19 cellular contexts compared by ENCODE assay signal in the genomic region with DNA sequence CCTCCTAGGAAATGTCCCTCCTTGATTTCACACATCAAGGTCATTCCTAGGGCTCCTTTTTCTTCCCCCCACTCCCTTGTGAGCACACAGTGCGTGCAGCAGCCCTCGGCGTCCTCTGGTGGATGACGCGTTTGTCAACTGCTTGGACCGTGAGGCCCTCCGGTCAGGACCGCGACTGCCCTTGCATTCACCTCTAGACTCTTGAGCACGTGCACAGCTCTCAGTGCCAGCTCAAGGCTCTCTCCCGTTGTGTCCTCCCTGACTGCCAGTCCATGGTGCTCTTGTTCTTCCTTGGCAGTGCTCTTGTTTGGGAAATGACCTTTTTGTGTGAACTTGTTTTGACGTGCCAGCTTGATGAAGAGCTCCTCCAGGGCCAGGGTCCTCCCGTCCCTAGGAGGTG.
"Had no signal": no experiment of that assay in that cellular context is flagged by ENCODE, and none has a peak within 500 bp of the region (broad histone marks: within the 10 kb centered on the region; RNA-seq: fewer than 3 reads in every experiment).

No MANE protein-coding gene starts in this region.

- H3K4me3 ChIP-seq: ascending aorta, gastrocnemius medialis, prostate gland, suprapubic skin had no signal

- H3K27me3 ChIP-seq: ascending aorta, gastrocnemius medialis, suprapubic skin had no signal

- H3K9me3 ChIP-seq: ascending aorta, gastrocnemius medialis, prostate gland, suprapubic skin had no signal

- H3K27ac ChIP-seq: ascending aorta, epithelial cell of prostate, gastrocnemius medialis, prostate gland, suprapubic skin had no signal

- H3K4me3 Mint-ChIP-seq: activated naive CD8-positive, alpha-beta T cell treated with anti-CD3 and anti-CD28 coated beads, Interleukin-2, amount 10 ng/mL, durations not matched to agents 7 days and 5 days; activated T-cell treated with anti-CD3 and anti-CD28 coated beads, Interleukin-2, amount 50 U/mL, for 24 hours; memory B cell; natural killer cell had no signal

- ATAC-seq: gastrocnemius medialis; natural killer cell; stimulated activated naive CD8-positive, alpha-beta T cell treated with anti-CD3 and anti-CD28 coated beads, Interleukin-15, Interleukin-2, amounts not matched to agents 100 U/mL and 50 U/mL, for 24 hours had no signal

- H3K36me3 ChIP-seq: ascending aorta, gastrocnemius medialis, prostate gland, suprapubic skin had no signal

- H3K36me3 Mint-ChIP-seq: activated naive CD8-positive, alpha-beta T cell treated with anti-CD3 and anti-CD28 coated beads, Interleukin-2, amount 10 ng/mL, durations not matched to agents 7 days and 5 days; memory B cell; natural killer cell had no signal

- DNase-seq: activated CD4-positive, alpha-beta T cell treated with anti-CD3 and anti-CD28 coated beads, Interleukin-2, amount 50 U/mL, for 4 hours; activated CD4-positive, CD25-positive, alpha-beta regulatory T cell treated with anti-CD3 and anti-CD28 coated beads, Interleukin-2, amount 50 U/mL, for 72 hours; activated gamma-delta T cell treated with Interleukin-2 at 50 U/mL for 16 hours; activated naive CD8-positive, alpha-beta T cell treated with anti-CD3 and anti-CD28 coated beads, Interleukin-2, amount 10 ng/mL, durations not matched to agents 7 days and 5 days; activated T-cell treated with anti-CD3 and anti-CD28 coated beads, Interleukin-2, amount 50 U/mL, for 24 hours; cortex of kidney; effector memory CD4-positive, alpha-beta T cell; gastrocnemius medialis; hypothalamus; natural killer cell; occipital lobe; stimulated activated CD4-positive, alpha-beta T cell treated with anti-CD3 and anti-CD28 coated beads, Interleukin-4, amount 100 ng/mL, for 1 hour; stimulated activated CD8-positive, alpha-beta memory T cell treated with anti-CD3 and anti-CD28 coated beads, Interleukin-4, amount 100 ng/mL, for 48 hours; stimulated activated naive CD8-positive, alpha-beta T cell treated with anti-CD3 and anti-CD28 coated beads, Interleukin-15, Interleukin-2, amounts not matched to agents 100 U/mL and 50 U/mL, for 24 hours had no signal

- H3K4me1 Mint-ChIP-seq: activated naive CD8-positive, alpha-beta T cell treated with anti-CD3 and anti-CD28 coated beads, Interleukin-2, amount 10 ng/mL, durations not matched to agents 7 days and 5 days; memory B cell; natural killer cell had no signal

- H3K9me3 Mint-ChIP-seq: activated naive CD8-positive, alpha-beta T cell treated with anti-CD3 and anti-CD28 coated beads, Interleukin-2, amount 10 ng/mL, durations not matched to agents 7 days and 5 days; activated T-cell treated with anti-CD3 and anti-CD28 coated beads, Interleukin-2, amount 50 U/mL, for 24 hours; memory B cell; natural killer cell had no signal

- H3K27ac Mint-ChIP-seq: activated naive CD8-positive, alpha-beta T cell treated with anti-CD3 and anti-CD28 coated beads, Interleukin-2, amount 10 ng/mL, durations not matched to agents 7 days and 5 days; activated T-cell treated with anti-CD3 and anti-CD28 coated beads, Interleukin-2, amount 50 U/mL, for 24 hours; memory B cell; natural killer cell had no signal
